8 cellular contexts compared by ENCODE assay signal in the genomic region with DNA sequence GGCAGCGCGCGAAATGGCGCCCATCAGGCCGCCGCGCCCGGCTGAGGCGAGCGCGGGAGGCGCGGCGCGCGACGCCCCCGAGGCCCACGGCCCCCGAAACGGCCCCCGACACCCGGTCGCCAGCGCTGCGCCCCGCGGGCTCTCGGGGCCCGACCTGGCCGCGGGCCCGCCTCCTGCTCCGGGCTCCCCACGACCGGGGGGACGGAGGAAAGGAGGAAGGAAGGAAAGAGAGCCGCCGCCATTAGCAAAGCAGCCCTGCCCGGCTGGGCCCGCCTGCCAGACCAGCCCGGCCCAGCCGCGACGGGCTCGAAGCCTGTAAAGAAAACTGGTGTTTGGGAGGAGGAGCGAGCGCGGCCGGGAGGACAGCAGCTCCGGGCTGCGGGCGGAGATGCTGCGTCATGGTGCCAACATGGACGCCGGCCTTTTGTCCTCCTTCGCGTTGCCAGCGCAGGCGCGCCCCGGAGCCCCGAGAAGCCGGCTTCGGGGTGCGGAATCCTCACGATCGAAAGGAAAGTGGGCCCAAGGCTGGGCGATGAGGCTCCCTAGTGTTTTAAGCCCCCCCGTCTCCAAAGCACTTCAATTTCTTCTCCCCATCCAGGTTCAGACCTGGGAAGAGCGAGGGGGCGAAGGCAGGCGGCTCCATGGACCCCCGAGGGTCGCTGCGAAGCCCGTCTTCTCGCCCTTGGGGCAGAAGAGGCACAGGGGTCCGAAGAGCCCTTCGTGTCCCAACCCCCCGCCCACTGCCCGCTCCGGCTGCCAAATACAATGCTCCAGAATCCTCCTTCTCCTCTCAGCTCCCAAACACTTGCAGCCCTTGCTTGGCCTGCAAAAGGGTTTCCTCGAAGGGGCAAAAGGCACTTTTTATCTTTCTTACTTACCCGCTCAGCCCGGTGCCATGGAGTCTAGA. TPM values are rescaled to one million over a fixed set of nuclear protein-coding genes. Genes with fewer than 3 reads are reported as not detected.
A peak's percentile ranks its signal among the peaks of the same experiment; 100 is the strongest.
DNase-seq lines count a peak whose midpoint lies in the region; ATAC-seq and TF ChIP-seq lines count a peak whose summit lies in the region.

No MANE protein-coding gene starts in this region.

- peak overlapping the region; percentile 94 for H3K27ac ChIP-seq in CD4-positive, CD25-positive, alpha-beta regulatory T cell (ENCODE audit: insufficient read depth, low read length, poor library complexity, severe bottlenecking)
- peak overlapping the region; percentile 98 for H3K27ac ChIP-seq in Panc1 (ENCODE audit: low read length)

- no TSS peak for BruUV-seq in Panc1 (replicated peaks; lab: Mats Ljungman, UMichigan)

- TF ChIP-seq CTCF in Panc1 (IDR thresholded peaks at IDR 0.05) (no peak), fibroblast of villous mesenchyme (IDR thresholded peaks at IDR 0.05; ENCODE audit: insufficient read depth, low read depth, low read length) (no peak)

- H3K4me1 ChIP-seq in CD4-positive, CD25-positive, alpha-beta regulatory T cell (ENCODE audit: control insufficient read depth, insufficient read depth, low read length, poor library complexity, severe bottlenecking) = peaks cover 52% of the 10 kb centered on the region
- peaks cover 35% of the 10 kb centered on the region for H3K4me1 ChIP-seq in Panc1 (ENCODE audit: control insufficient read depth, insufficient read depth, low read length)

- H3K4me3 ChIP-seq in CD4-positive, CD25-positive, alpha-beta regulatory T cell (ENCODE audit: low read depth, low read length) = peak overlapping the region; percentile 93
- peak overlapping the region; percentile 55 to 72 for H3K4me3 ChIP-seq in Panc1 (ENCODE audit: low read depth in 2 of 2, low read length in 2 of 2)
- peak overlapping the region; percentile 82 for H3K4me3 ChIP-seq in fibroblast of villous mesenchyme (ENCODE audit: low read depth, low read length)

- H3K9me3 ChIP-seq in CD4-positive, CD25-positive, alpha-beta regulatory T cell (ENCODE audit: control insufficient read depth in 2 of 2, low read length in 2 of 2) = no peaks in the 10 kb centered on the region
- H3K9me3 ChIP-seq in Panc1 (ENCODE audit: control insufficient read depth, insufficient read depth, low read depth, low read length) = no peaks in the 10 kb centered on the region

- CTCF ChIA-PET in HEK293T (lab: Yijun Ruan, JAX) (interaction anchor here (0.8 to 2.2 kb wide), 3 partner anchors 11 to 88 kb away, joined by 3 to 10 read pairs (median 3); a partner anchor contains a TSS), Panc1 (lab: Charles Lee) (interaction anchor here (0.6 kb wide), 1 partner anchor 11 kb away, joined by 4 read pairs; no protein-coding TSS in a partner anchor)

- peak overlapping the region; percentile 95 to 100 (median 97) for H3K4me3 Mint-ChIP-seq in CD4-positive, CD25-positive, alpha-beta regulatory T cell
- H3K4me3 Mint-ChIP-seq in natural killer cell treated with Interleukin-12 subunit alpha and Interleukin-12 subunit beta and Interleukin-15 and Interleukin-18, amount 100 ng/mL, for 72 hours = peak overlapping the region; percentile 92

- intact Hi-C loops in Panc1 (cut with micrococcal nuclease; ENCODE audit: unreplicated experiment) = no loop called here

- peak overlapping the region; percentile 99 to 100 (median 99) for H3K27ac Mint-ChIP-seq in CD4-positive, CD25-positive, alpha-beta regulatory T cell
- peak overlapping the region; percentile 96 to 100 for H3K27ac Mint-ChIP-seq in natural killer cell treated with Interleukin-12 subunit alpha and Interleukin-12 subunit beta and Interleukin-15 and Interleukin-18, amount 100 ng/mL, for 72 hours

- ATAC-seq in CD4-positive, CD25-positive, alpha-beta regulatory T cell (ENCODE audit: low read depth in 2 of 2) = peak in 1 of 2 donors; percentile 4
- ATAC-seq in Panc1 = no peak
- ATAC-seq in natural killer cell treated with Interleukin-12 subunit alpha and Interleukin-12 subunit beta and Interleukin-15 and Interleukin-18, amount 100 ng/mL, for 72 hours = peak; percentile 37 to 51
- no peak for ATAC-seq in GM21515 (IDR thresholded peaks at IDR 0.05; ENCODE audit: unreplicated experiment)

- H3K4me1 Mint-ChIP-seq in CD4-positive, CD25-positive, alpha-beta regulatory T cell = peaks cover 0 to 46% (median 28%) of the 10 kb centered on the region in 4 donors
- H3K4me1 Mint-ChIP-seq in natural killer cell treated with Interleukin-12 subunit alpha and Interleukin-12 subunit beta and Interleukin-15 and Interleukin-18, amount 100 ng/mL, for 72 hours (ENCODE audit: low read depth in 2 of 2) = peaks cover 39 to 41% of the 10 kb centered on the region in 2 donors

- no peaks in the 10 kb centered on the region for H3K9me3 Mint-ChIP-seq in CD4-positive, CD25-positive, alpha-beta regulatory T cell
- H3K9me3 Mint-ChIP-seq in natural killer cell treated with Interleukin-12 subunit alpha and Interleukin-12 subunit beta and Interleukin-15 and Interleukin-18, amount 100 ng/mL, for 72 hours = no peaks in the 10 kb centered on the region

- no peaks in the 10 kb centered on the region for H3K27me3 ChIP-seq in CD4-positive, CD25-positive, alpha-beta regulatory T cell (ENCODE audit: control insufficient read depth, insufficient read depth, low read length)
- H3K27me3 ChIP-seq in Panc1 (ENCODE audit: control insufficient read depth, insufficient read depth, low read length) = no peaks in the 10 kb centered on the region

- peak; percentile 66 to 77 (median 72) for DNase-seq in CD4-positive, CD25-positive, alpha-beta regulatory T cell
- DNase-seq in HEK293T (ENCODE audit: extremely low spot score) = peak; percentile 50
- no peak for DNase-seq in Panc1 (ENCODE audit: low read depth, low spot score)
- DNase-seq in activated naive CD4-positive, alpha-beta T cell (lab: John Stamatoyannopoulos, UW) = peak; percentile 30 to 62 (median 38)
- DNase-seq in fibroblast of villous mesenchyme (ENCODE audit: low read depth) = peak; percentile 86
- DNase-seq in natural killer cell treated with Interleukin-12 subunit alpha and Interleukin-12 subunit beta and Interleukin-15 and Interleukin-18, amount 100 ng/mL, for 72 hours (ENCODE audit: low spot score) = peak; percentile 81
- DNase-seq in ureter (ENCODE audit: low spot score) = peak; percentile 79

- H3K36me3 ChIP-seq in CD4-positive, CD25-positive, alpha-beta regulatory T cell (ENCODE audit: control insufficient read depth, insufficient read depth, low read length) = peaks cover 18% of the 10 kb centered on the region
- H3K36me3 ChIP-seq in Panc1 (ENCODE audit: control insufficient read depth, insufficient read depth, low read length) = no peaks in the 10 kb centered on the region; the same call in 1 of the 2 replicates

- H3K36me3 Mint-ChIP-seq in CD4-positive, CD25-positive, alpha-beta regulatory T cell = peaks cover 21% of the 10 kb centered on the region
- peaks cover 4% of the 10 kb centered on the region for H3K36me3 Mint-ChIP-seq in natural killer cell treated with Interleukin-12 subunit alpha and Interleukin-12 subunit beta and Interleukin-15 and Interleukin-18, amount 100 ng/mL, for 72 hours

- peaks cover 21% of the 10 kb centered on the region for H3K27me3 Mint-ChIP-seq in CD4-positive, CD25-positive, alpha-beta regulatory T cell
- H3K27me3 Mint-ChIP-seq in natural killer cell treated with Interleukin-12 subunit alpha and Interleukin-12 subunit beta and Interleukin-15 and Interleukin-18, amount 100 ng/mL, for 72 hours = no peaks in the 10 kb centered on the region

- POLR2A ChIA-PET in HEK293T (lab: Yijun Ruan, JAX) = interaction anchor here (0.5 to 7.9 kb wide), 7 partner anchors 8 to 138 kb away, joined by 3 to 125 read pairs (median 4); a partner anchor contains a TSS
- POLR2A ChIA-PET in Panc1 (lab: Charles Lee) = no interaction called here

- in situ Hi-C loops in Panc1 (cut with HindIII; ENCODE audit: low pct_unique_long_range_greater_than_20kb, low sequenced_read_pairs) = no loop called here

TF ChIP-seq in HEK293T, 16 proteins besides CTCF, POLR2A, EP300 and RAD21:
- TF ChIP-seq SP1 (IDR thresholded peaks at IDR 0.05) (no peak), L3MBTL2 (conservative IDR thresholded peaks at IDR 0.05) (peak; percentile 28; the same call in 1 of the 2 replicates)

RNA-seq across cellular contexts. Expression of a gene that starts 2.9 kb away (rescaled TPM):
- total RNA-seq in CD4-positive, CD25-positive, alpha-beta regulatory T cell = 118 TPM
- 1 to 10 TPM; 1.2 to 2.0 (median 1.5) TPM for polyA plus RNA-seq in CD4-positive, CD25-positive, alpha-beta regulatory T cell
- total RNA-seq in Panc1 (2021; ENCODE audit: unreplicated experiment) (31.2 TPM), fibroblast of villous mesenchyme (4.7 and 5.2 TPM in 2 replicates), ureter (39.8 TPM)
- 24.0 TPM for polyA plus RNA-seq in Panc1 (2012; ENCODE audit: insufficient read length)
- 10 to 100 TPM; 27.1 to 40.8 TPM for total RNA-seq in natural killer cell treated with Interleukin-12 subunit alpha and Interleukin-12 subunit beta and Interleukin-15 and Interleukin-18, amount 100 ng/mL, for 72 hours

RNA-seq across cellular contexts. Expression of a gene that starts 7.5 kb away (rescaled TPM):
- 149 TPM for total RNA-seq in CD4-positive, CD25-positive, alpha-beta regulatory T cell
- 100 to 1,000 TPM in 1 of 4 donors, 10 to 100 TPM in 3; 80.4 to 100 (median 92.0) TPM for polyA plus RNA-seq in CD4-positive, CD25-positive, alpha-beta regulatory T cell
- 71.8 TPM for total RNA-seq in Panc1 (2021; ENCODE audit: unreplicated experiment)
- polyA plus RNA-seq in Panc1 (2012; ENCODE audit: insufficient read length) = 81.8 TPM
- 9.0 and 11.7 TPM in 2 replicates for total RNA-seq in fibroblast of villous mesenchyme
- 10 to 100 TPM; 76.1 to 78.0 TPM for total RNA-seq in natural killer cell treated with Interleukin-12 subunit alpha and Interleukin-12 subunit beta and Interleukin-15 and Interleukin-18, amount 100 ng/mL, for 72 hours
- total RNA-seq in ureter = 20.5 TPM

RNA-seq across cellular contexts. Expression of a gene that starts 57.7 kb away (rescaled TPM):
- not detected for total RNA-seq in CD4-positive, CD25-positive, alpha-beta regulatory T cell
- not detected for polyA plus RNA-seq in CD4-positive, CD25-positive, alpha-beta regulatory T cell
- total RNA-seq in Panc1 (2021; ENCODE audit: unreplicated experiment) (0.51 TPM), fibroblast of villous mesenchyme (not detected in 2 replicates), ureter (3.1 TPM)
- polyA plus RNA-seq in Panc1 (2012; ENCODE audit: insufficient read length) = 0.57 TPM
- total RNA-seq in natural killer cell treated with Interleukin-12 subunit alpha and Interleukin-12 subunit beta and Interleukin-15 and Interleukin-18, amount 100 ng/mL, for 72 hours = not detected

Comparison
In these comparisons a context has a peak if more than half of its experiments do, and no peak if none do; other contexts are left out.
1. ATAC-seq: peak in natural killer cell treated with Interleukin-12 subunit alpha and Interleukin-12 subunit beta and Interleukin-15 and Interleukin-18, amount 100 ng/mL, for 72 hours (2 of 2); none in Panc1 (single experiment) and GM21515 (single experiment).
2. Peak in every context shown above with its lines, with median percentiles within 50 percentile points of each other: H3K4me3 ChIP-seq.